In the genomic region with DNA sequence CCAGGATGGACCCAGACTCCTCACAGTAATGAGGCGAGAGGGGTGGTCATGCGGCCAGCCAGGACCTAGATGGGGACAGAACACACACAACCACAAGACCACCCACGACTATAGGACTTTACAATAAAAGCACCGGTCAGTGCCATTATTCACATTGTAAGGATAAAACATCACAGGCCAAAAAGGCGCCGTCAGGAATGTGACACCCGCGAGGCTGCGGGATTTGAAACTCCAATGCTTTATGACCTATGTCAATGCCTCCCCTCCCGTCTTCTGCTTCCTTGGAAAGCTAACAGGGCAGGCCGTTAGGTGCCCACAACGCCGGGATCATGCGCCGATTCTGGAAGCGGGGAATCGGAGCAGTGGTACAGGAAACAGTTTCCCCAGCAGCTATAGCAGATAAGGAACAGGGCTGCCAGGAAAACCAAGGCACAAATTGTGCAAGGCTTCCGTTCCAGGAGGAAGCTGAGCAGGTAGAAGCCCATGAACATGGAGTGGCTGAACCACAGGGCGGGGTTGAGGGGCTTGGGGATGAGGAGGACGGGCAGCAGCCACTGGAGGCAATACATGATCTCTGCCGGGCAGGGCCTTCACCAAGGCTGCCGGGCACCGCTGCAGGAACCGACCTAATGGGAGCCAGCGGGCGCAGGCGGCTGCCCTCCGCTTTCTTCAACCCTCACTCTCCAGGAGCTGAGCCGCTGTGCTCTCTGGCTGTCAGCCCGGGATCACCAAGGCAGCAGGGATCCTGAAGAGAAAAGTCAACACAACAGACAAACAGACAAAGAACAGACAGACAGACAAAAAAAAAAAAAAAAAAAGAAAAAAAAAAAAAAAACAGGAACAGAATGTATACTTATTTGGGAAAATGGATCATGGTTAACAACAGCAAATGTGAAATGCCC, we compare ENCODE assay signal across 10 cellular contexts. TPM values are rescaled to one million over a fixed set of nuclear protein-coding genes. Genes with fewer than 3 reads are reported as not detected.
DNase-seq lines count a peak whose midpoint lies in the region; TF ChIP-seq lines count a peak whose summit lies in the region.
"Had no signal": no experiment of that assay in that cellular context is flagged by ENCODE, and none has a peak within 500 bp of the region (broad histone marks: within the 10 kb centered on the region; RNA-seq: fewer than 3 reads in every experiment).

No MANE protein-coding gene starts in this region.

- H3K36me3 ChIP-seq in spleen (peaks cover 0 to 85% (median 31%) of the 10 kb centered on the region in 6 donors), OCI-LY7 (ENCODE audit: insufficient read depth, low read length) (peaks cover 42% of the 10 kb centered on the region)
- H3K36me3 ChIP-seq: uterus had no signal

- 74 to 80% (median 78%) methylated on average over 29 to 30 of the region's 30 CpGs for WGBS in spleen, 5 donors

- peak overlapping the region; percentile 29; the same call in 1 of the 2 replicates for H3K27ac ChIP-seq in 22Rv1
- H3K27ac ChIP-seq in spleen = peak overlapping the region in 3 of 8 donors; percentile 11 to 57 (median 25)
- H3K27ac ChIP-seq in OCI-LY7 (ENCODE audit: low read depth, low read length, poor library complexity, severe bottlenecking) = no peak overlapping the region

- no peak for TF ChIP-seq POLR2A in spleen (IDR thresholded peaks at IDR 0.05)

- peaks cover 0 to 69% (median 45%) of the 10 kb centered on the region in 6 donors for H3K4me1 ChIP-seq in spleen
- H3K4me1 ChIP-seq in OCI-LY7 (ENCODE audit: insufficient read depth, low read length, poor library complexity, severe bottlenecking) = no peaks in the 10 kb centered on the region
- H3K4me1 ChIP-seq: uterus had no signal

- no TSS peak for BruUV-seq in OCI-LY7 (replicated peaks; lab: Mats Ljungman, UMichigan)

- peak in 2 of 3 experiments; percentile 72 to 90 for DNase-seq in NCI-H1417 (lab: John Stamatoyannopoulos, UW)
- DNase-seq in dermis blood vessel endothelial cell = peak; percentile 78
- DNase-seq in mucosa of gallbladder (ENCODE audit: low spot score) = peak; percentile 47
- no peak for DNase-seq in spleen
- no peak for DNase-seq in OCI-M2 (lab: John Stamatoyannopoulos, UW; ENCODE audit: unreplicated experiment)
- no peak for DNase-seq in OCI-LY7 (ENCODE audit: low spot score)
- no peak for DNase-seq in iPS-NIHi11 (ENCODE audit: low spot score)
- DNase-seq: kidney glomerular epithelial cell had no signal

- TF ChIP-seq CTCF in 22Rv1 (IDR thresholded peaks at IDR 0.05) (no peak), spleen (IDR thresholded peaks at IDR 0.05 in 8 of 11, conservative IDR thresholded peaks at IDR 0.05 in 3 of 11) (no peak), OCI-LY7 (conservative IDR thresholded peaks at IDR 0.05; ENCODE audit: low read length) (no peak)

- peaks cover 6% of the 10 kb centered on the region; the same call in 1 of the 2 replicates for H4K20me1 ChIP-seq in OCI-LY7 (ENCODE audit: insufficient read depth, low read length)

- H3K4me3 ChIP-seq in spleen = peak overlapping the region in 1 of 8 donors; percentile 24
- H3K4me3 ChIP-seq in OCI-LY7 (ENCODE audit: low read depth, low read length, poor library complexity, severe bottlenecking) = no peak overlapping the region
- H3K4me3 ChIP-seq: uterus had no signal

- intact Hi-C loops in spleen (cut with DNase I; ENCODE audit: low total_unique reads) (no loop called here), OCI-LY7 (cut with micrococcal nuclease; ENCODE audit: unreplicated experiment) (no loop called here)

- H3K79me2 ChIP-seq in OCI-LY7 (ENCODE audit: insufficient read depth, low read depth, low read length) = peaks cover 9% of the 10 kb centered on the region; the same call in 1 of the 2 replicates

- POLR2A ChIA-PET in OCI-LY7 (lab: Charles Lee) = interaction anchor here (0.7 kb wide), 1 partner anchor 51 kb away, joined by 9 read pairs; no protein-coding TSS in a partner anchor

- CTCF ChIA-PET in OCI-LY7 (lab: Charles Lee; ENCODE audit: unreplicated experiment) = no interaction called here

- H2AFZ ChIP-seq in OCI-LY7 (ENCODE audit: low read length) = no peak overlapping the region

- no peak overlapping the region for H3K4me2 ChIP-seq in OCI-LY7 (ENCODE audit: low read length)

- H3K9me3 ChIP-seq in spleen (no peaks in the 10 kb centered on the region), OCI-LY7 (ENCODE audit: low read length) (no peaks in the 10 kb centered on the region)
- H3K9me3 ChIP-seq: uterus had no signal

- no peaks in the 10 kb centered on the region for H3K27me3 ChIP-seq in spleen (replicated peaks in 1 of 7)
- H3K27me3 ChIP-seq: uterus had no signal

- no peaks in the 10 kb centered on the region for H3K9me2 ChIP-seq in OCI-LY7 (ENCODE audit: insufficient read depth, low read length)

RNA-seq across cellular contexts. Expression of gene NNAT, which starts 2.2 kb away (rescaled TPM):
- total RNA-seq in dermis blood vessel endothelial cell = 0.23 and 0.34 TPM in 2 replicates
- 6.3 TPM for total RNA-seq in mucosa of gallbladder
- total RNA-seq in spleen = under 1 TPM in 2 of 7 donors, not detected in 5; 0.20 to 0.29 TPM
- polyA plus RNA-seq in spleen = under 1 TPM; 0.24 to 0.35 (median 0.29) TPM
- not detected in 2 replicates for total RNA-seq in OCI-LY7 (2014; rRNA removed; shearing (Covaris generic))
- not detected in 2 replicates for total RNA-seq in OCI-LY7 (2022)

RNA-seq across cellular contexts. Expression of gene BLCAP, which starts 8.8 kb away (rescaled TPM):
- total RNA-seq in dermis blood vessel endothelial cell (53.9 and 64.8 TPM in 2 replicates), mucosa of gallbladder (90.3 TPM), spleen (10 to 100 TPM; 62.5 to 94.7 (median 69.5) TPM), OCI-LY7 (2022) (55.1 and 57.7 TPM in 2 replicates)
- polyA plus RNA-seq in spleen = 10 to 100 TPM; 56.8 to 70.9 (median 59.0) TPM
- total RNA-seq in OCI-LY7 (2014; rRNA removed; shearing (Covaris generic)) = 25.1 and 32.3 TPM in 2 replicates

Comparison
In these comparisons a context has a peak if more than half of its experiments do, and no peak if none do; other contexts are left out.
1. DNase-seq: peak in NCI-H1417 (2 of 3), dermis blood vessel endothelial cell (single experiment) and mucosa of gallbladder (single experiment); none in spleen (single experiment), OCI-M2 (single experiment), OCI-LY7 (single experiment) and iPS-NIHi11 (single experiment).